In the genomic region with DNA sequence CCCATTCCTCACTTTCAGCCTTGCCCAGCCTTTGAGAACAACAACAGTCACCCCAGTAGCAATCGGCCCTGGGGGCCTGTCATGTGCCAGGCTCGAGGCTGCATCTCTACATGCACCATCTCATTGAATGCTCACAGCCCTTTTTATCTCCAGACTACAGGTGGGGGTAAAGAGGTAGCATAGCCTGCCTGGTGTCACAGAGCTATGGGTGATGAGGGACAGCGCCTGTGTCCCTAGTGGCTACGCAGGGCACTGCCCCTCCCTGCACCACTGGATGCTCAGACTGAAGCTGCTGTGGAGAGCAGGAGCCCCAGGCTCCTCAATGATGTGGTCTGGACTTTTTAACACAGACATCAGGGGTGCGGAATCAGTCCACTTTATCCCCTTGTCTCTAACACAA, we compare ENCODE assay signal across 9 cellular contexts. TPM values are rescaled to one million over a fixed set of nuclear protein-coding genes. Genes with fewer than 3 reads are reported as not detected.
DNase-seq lines count a peak whose midpoint lies in the region; ATAC-seq and TF ChIP-seq lines count a peak whose summit lies in the region.
"Had no signal": no experiment of that assay in that cellular context is flagged by ENCODE, and none has a peak within 500 bp of the region (broad histone marks: within the 10 kb centered on the region; RNA-seq: fewer than 3 reads in every experiment).

No MANE protein-coding gene starts in this region.

- TF ChIP-seq CTCF in GM06990 (IDR thresholded peaks at IDR 0.05; ENCODE audit: insufficient read depth, low read length, poor library complexity, severe bottlenecking) = peak; percentile 36
- TF ChIP-seq CTCF in mammary epithelial cell (conservative IDR thresholded peaks at IDR 0.05 in 1 of 2, IDR thresholded peaks at IDR 0.05 in 1 of 2; ENCODE audit: extremely low read depth in 1 of 2, insufficient read depth in 1 of 2, low read depth in 1 of 2, low read length in 2 of 2) = peak; percentile 26 to 34

- H3K27ac ChIP-seq in mammary epithelial cell (ENCODE audit: insufficient read depth, low read depth, low read length) = no peak overlapping the region
- no peak overlapping the region for H3K27ac ChIP-seq in naive thymus-derived CD4-positive, alpha-beta T cell (ENCODE audit: low read depth, low read length)

- H3K27ac Mint-ChIP-seq in naive thymus-derived CD4-positive, alpha-beta T cell = no peak overlapping the region

- no peak overlapping the region for H2AFZ ChIP-seq in mammary epithelial cell (ENCODE audit: low read depth, low read length)

- DNase-seq in GM06990 (ENCODE audit: extremely low read depth, insufficient read length) = no peak
- DNase-seq in HuH-7.5 (ENCODE audit: low spot score) = peak; percentile 88
- DNase-seq in mammary epithelial cell = no peak
- peak in 1 of 9 donors; percentile 1 for DNase-seq in naive thymus-derived CD4-positive, alpha-beta T cell
- no peak for DNase-seq in epidermal melanocyte (ENCODE audit: insufficient read length, low spot score)
- DNase-seq in nucleus accumbens (lab: John Stamatoyannopoulos, UW) = no peak
- DNase-seq: NCI-H2227 treated with DMSO at 0.1 percent for 48 hours had no signal

- no peaks in the 10 kb centered on the region for H3K9me3 Mint-ChIP-seq in naive thymus-derived CD4-positive, alpha-beta T cell

- in situ Hi-C loops in mammary epithelial cell (cut with MboI; ENCODE audit: low sequenced_read_pairs in 2 of 2) = no loop called here

- H3K79me2 ChIP-seq in mammary epithelial cell (ENCODE audit: insufficient read depth, low read length) = no peaks in the 10 kb centered on the region

- dilution Hi-C loops in mammary epithelial cell (cut with HindIII; ENCODE audit: low sequenced_read_pairs) = no loop called here

- H3K36me3 Mint-ChIP-seq in naive thymus-derived CD4-positive, alpha-beta T cell = no peaks in the 10 kb centered on the region

- no peak overlapping the region for H3K4me2 ChIP-seq in mammary epithelial cell (ENCODE audit: insufficient read depth, low read depth, low read length)

- no peaks in the 10 kb centered on the region for H3K4me1 Mint-ChIP-seq in naive thymus-derived CD4-positive, alpha-beta T cell

- BruUV-seq in mammary epithelial cell (replicated peaks; lab: Mats Ljungman, UMichigan) = no TSS peak

- WGBS in mammary epithelial cell (ENCODE audit: low coverage, missing lambda C conversion rate) = 91% methylated on average over 4 of the region's 5 CpGs

- H3K36me3 ChIP-seq in GM06990 (ENCODE audit: control insufficient read depth, insufficient read depth, low read length) (no peaks in the 10 kb centered on the region), mammary epithelial cell (ENCODE audit: insufficient read depth, low read length) (no peaks in the 10 kb centered on the region)
- no peaks in the 10 kb centered on the region for H3K36me3 ChIP-seq in naive thymus-derived CD4-positive, alpha-beta T cell (ENCODE audit: control insufficient read depth in 2 of 3, insufficient read depth in 3 of 3, low read length in 3 of 3)

- POLR2A ChIA-PET in naive thymus-derived CD4-positive, alpha-beta T cell (lab: Charles Lee) = no interaction called here

- peaks cover 0 to 8% (median 0%) of the 10 kb centered on the region in 5 donors for H3K27me3 Mint-ChIP-seq in naive thymus-derived CD4-positive, alpha-beta T cell

- ATAC-seq in naive thymus-derived CD4-positive, alpha-beta T cell = peak; percentile 36
- ATAC-seq in GM21529 (IDR thresholded peaks at IDR 0.05; ENCODE audit: unreplicated experiment) (no peak), GM19328 (IDR thresholded peaks at IDR 0.05; ENCODE audit: unreplicated experiment) (no peak)

- no peaks in the 10 kb centered on the region for H3K9me3 ChIP-seq in mammary epithelial cell (replicated peaks; ENCODE audit: insufficient read depth, low read length)
- no peaks in the 10 kb centered on the region for H3K9me3 ChIP-seq in naive thymus-derived CD4-positive, alpha-beta T cell (ENCODE audit: control insufficient read depth in 2 of 3, low read length in 3 of 3)

- no peak overlapping the region for H3K4me3 Mint-ChIP-seq in naive thymus-derived CD4-positive, alpha-beta T cell

- H3K9ac ChIP-seq in mammary epithelial cell (ENCODE audit: insufficient read depth, low read length) = no peak overlapping the region

- intact Hi-C loops in mammary epithelial cell (cut with micrococcal nuclease) = no loop called here
- intact Hi-C loops in naive thymus-derived CD4-positive, alpha-beta T cell (cut with micrococcal nuclease) = loop anchor here in 1 of 2 donors (1.0 kb wide), 1 partner anchor 149 kb away; no protein-coding TSS in a partner anchor

- H4K20me1 ChIP-seq in mammary epithelial cell (ENCODE audit: insufficient read depth, low read length) = no peaks in the 10 kb centered on the region

- CTCF ChIA-PET in mammary epithelial cell (lab: Charles Lee; ENCODE audit: low non-redundant PET) = no interaction called here
- CTCF ChIA-PET in naive thymus-derived CD4-positive, alpha-beta T cell (lab: Charles Lee) = no interaction called here

- H3K4me1 ChIP-seq in mammary epithelial cell (ENCODE audit: insufficient read depth, low read length) = peaks cover 15% of the 10 kb centered on the region
- H3K4me1 ChIP-seq in naive thymus-derived CD4-positive, alpha-beta T cell (ENCODE audit: control insufficient read depth in 2 of 2, insufficient read depth in 2 of 2, low read length in 2 of 2) = no peaks in the 10 kb centered on the region

- H3K27me3 ChIP-seq in GM06990 (replicated peaks; ENCODE audit: control insufficient read depth, insufficient read depth, low read length) (peaks cover 3% of the 10 kb centered on the region), mammary epithelial cell (ENCODE audit: insufficient read depth, low read length) (no peaks in the 10 kb centered on the region)
- no peaks in the 10 kb centered on the region for H3K27me3 ChIP-seq in naive thymus-derived CD4-positive, alpha-beta T cell (ENCODE audit: control insufficient read depth in 2 of 2, insufficient read depth in 2 of 2, low read length in 2 of 2)

- H3K4me3 ChIP-seq in GM06990 (replicated peaks; ENCODE audit: low read depth, low read length) = no peak overlapping the region
- no peak overlapping the region for H3K4me3 ChIP-seq in mammary epithelial cell (replicated peaks in 1 of 3; ENCODE audit: insufficient read depth in 1 of 3, low read depth in 2 of 3, low read length in 3 of 3)
- H3K4me3 ChIP-seq in naive thymus-derived CD4-positive, alpha-beta T cell (ENCODE audit: low read length) = no peak overlapping the region

RNA-seq across cellular contexts. Expression of a gene that starts 2.8 kb away (rescaled TPM):
- under 1 TPM; 0.33 to 0.45 TPM for total RNA-seq in mammary epithelial cell
- polyA plus RNA-seq in mammary epithelial cell = 0.09 TPM
- polyA minus RNA-seq in mammary epithelial cell = not detected
- not detected for total RNA-seq in naive thymus-derived CD4-positive, alpha-beta T cell
- polyA plus RNA-seq in naive thymus-derived CD4-positive, alpha-beta T cell = not detected

RNA-seq across cellular contexts. Expression of a gene that starts 15.9 kb away (rescaled TPM):
- 10 to 100 TPM in 1 of 2 donors, 1 to 10 TPM in 1; 9.2 to 38.8 TPM for total RNA-seq in mammary epithelial cell
- polyA plus RNA-seq in mammary epithelial cell = 20.3 TPM
- 6.9 TPM for polyA minus RNA-seq in mammary epithelial cell
- 1 to 10 TPM in 1 of 5 experiments, not detected in 4; 1.6 TPM for total RNA-seq in naive thymus-derived CD4-positive, alpha-beta T cell
- polyA plus RNA-seq in naive thymus-derived CD4-positive, alpha-beta T cell = not detected
